ENCODE assay signal across 1 cellular context in the genomic region with DNA sequence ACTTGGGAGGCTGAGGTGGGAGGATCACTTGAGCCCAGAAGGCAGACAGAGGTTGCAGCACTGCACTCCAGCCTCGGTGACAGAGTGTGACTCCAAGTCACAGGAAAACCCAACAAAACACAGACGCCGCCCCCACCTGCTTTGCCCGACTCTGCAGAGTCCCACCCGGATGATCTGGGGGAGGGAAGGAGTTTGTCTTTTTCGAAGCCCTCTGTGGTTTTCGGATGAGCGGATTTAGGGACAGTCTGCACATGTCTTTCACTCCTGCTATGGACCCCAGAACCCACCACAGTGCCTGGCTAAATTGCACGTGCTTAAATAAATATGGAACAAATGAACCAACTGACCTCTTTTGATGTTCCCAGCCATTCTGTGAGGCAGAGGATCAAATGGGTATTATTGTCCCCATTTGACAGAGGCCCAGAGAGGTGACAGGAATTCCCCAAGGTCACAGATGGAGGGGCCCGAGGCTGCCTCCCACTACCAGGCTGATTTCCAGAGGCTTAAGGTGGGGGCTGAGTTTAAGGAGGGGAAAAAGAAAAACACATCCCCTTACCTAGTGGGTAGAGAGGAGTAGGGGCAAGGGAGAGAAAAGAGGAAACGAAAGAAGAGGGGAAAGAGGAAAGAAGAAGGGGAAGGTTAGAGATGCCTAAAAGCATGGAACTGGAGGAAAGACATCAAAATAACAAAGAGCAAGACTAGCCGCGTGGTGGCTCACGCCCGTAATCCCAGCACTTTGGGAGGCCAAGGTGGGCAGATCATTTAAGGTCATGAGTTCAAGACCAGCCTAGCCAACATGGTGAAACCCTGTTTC.
TF ChIP-seq lines count a peak whose summit lies in the region.

No MANE protein-coding gene starts in this region.

TF ChIP-seq in K562, 482 proteins besides CTCF, POLR2A, EP300 and RAD21 (continued from another document and continues in another):
- peak; percentile 46 for TF ChIP-seq RBFOX2 (IDR thresholded peaks at IDR 0.05; ENCODE audit: low read depth, low read length)
- TF ChIP-seq, protein P1, sequence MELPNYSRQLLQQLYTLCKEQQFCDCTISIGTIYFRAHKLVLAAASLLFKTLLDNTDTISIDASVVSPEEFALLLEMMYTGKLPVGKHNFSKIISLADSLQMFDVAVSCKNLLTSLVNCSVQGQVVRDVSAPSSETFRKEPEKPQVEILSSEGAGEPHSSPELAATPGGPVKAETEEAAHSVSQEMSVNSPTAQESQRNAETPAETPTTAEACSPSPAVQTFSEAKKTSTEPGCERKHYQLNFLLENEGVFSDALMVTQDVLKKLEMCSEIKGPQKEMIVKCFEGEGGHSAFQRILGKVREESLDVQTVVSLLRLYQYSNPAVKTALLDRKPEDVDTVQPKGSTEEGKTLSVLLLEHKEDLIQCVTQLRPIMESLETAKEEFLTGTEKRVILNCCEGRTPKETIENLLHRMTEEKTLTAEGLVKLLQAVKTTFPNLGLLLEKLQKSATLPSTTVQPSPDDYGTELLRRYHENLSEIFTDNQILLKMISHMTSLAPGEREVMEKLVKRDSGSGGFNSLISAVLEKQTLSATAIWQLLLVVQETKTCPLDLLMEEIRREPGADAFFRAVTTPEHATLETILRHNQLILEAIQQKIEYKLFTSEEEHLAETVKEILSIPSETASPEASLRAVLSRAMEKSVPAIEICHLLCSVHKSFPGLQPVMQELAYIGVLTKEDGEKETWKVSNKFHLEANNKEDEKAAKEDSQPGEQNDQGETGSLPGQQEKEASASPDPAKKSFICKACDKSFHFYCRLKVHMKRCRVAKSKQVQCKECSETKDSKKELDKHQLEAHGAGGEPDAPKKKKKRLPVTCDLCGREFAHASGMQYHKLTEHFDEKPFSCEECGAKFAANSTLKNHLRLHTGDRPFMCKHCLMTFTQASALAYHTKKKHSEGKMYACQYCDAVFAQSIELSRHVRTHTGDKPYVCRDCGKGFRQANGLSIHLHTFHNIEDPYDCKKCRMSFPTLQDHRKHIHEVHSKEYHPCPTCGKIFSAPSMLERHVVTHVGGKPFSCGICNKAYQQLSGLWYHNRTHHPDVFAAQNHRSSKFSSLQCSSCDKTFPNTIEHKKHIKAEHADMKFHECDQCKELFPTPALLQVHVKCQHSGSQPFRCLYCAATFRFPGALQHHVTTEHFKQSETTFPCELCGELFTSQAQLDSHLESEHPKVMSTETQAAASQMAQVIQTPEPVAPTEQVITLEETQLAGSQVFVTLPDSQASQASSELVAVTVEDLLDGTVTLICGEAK (IDR thresholded peaks at IDR 0.05): no peak
- TF ChIP-seq, protein P1 (CRISPR knock-in tag; IDR thresholded peaks at IDR 0.05): no peak
- TF ChIP-seq, protein P2, sequence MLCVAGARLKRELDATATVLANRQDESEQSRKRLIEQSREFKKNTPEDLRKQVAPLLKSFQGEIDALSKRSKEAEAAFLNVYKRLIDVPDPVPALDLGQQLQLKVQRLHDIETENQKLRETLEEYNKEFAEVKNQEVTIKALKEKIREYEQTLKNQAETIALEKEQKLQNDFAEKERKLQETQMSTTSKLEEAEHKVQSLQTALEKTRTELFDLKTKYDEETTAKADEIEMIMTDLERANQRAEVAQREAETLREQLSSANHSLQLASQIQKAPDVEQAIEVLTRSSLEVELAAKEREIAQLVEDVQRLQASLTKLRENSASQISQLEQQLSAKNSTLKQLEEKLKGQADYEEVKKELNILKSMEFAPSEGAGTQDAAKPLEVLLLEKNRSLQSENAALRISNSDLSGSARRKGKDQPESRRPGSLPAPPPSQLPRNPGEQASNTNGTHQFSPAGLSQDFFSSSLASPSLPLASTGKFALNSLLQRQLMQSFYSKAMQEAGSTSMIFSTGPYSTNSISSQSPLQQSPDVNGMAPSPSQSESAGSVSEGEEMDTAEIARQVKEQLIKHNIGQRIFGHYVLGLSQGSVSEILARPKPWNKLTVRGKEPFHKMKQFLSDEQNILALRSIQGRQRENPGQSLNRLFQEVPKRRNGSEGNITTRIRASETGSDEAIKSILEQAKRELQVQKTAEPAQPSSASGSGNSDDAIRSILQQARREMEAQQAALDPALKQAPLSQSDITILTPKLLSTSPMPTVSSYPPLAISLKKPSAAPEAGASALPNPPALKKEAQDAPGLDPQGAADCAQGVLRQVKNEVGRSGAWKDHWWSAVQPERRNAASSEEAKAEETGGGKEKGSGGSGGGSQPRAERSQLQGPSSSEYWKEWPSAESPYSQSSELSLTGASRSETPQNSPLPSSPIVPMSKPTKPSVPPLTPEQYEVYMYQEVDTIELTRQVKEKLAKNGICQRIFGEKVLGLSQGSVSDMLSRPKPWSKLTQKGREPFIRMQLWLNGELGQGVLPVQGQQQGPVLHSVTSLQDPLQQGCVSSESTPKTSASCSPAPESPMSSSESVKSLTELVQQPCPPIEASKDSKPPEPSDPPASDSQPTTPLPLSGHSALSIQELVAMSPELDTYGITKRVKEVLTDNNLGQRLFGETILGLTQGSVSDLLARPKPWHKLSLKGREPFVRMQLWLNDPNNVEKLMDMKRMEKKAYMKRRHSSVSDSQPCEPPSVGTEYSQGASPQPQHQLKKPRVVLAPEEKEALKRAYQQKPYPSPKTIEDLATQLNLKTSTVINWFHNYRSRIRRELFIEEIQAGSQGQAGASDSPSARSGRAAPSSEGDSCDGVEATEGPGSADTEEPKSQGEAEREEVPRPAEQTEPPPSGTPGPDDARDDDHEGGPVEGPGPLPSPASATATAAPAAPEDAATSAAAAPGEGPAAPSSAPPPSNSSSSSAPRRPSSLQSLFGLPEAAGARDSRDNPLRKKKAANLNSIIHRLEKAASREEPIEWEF (CRISPR knock-in tag; IDR thresholded peaks at IDR 0.05): 0 out of 2 replicates have a peak, but pooled peaks have one; percentile 37
- TF ChIP-seq HNRNPUL1 (IDR thresholded peaks at IDR 0.05; ENCODE audit: low read length): no peak
- TF ChIP-seq CHD2 (IDR thresholded peaks at IDR 0.05; ENCODE audit: low read depth, low read length): no peak
- peak; percentile 37 for TF ChIP-seq HLTF (IDR thresholded peaks at IDR 0.05)
- TF ChIP-seq MEF2D (tag; conservative IDR thresholded peaks at IDR 0.05; ENCODE audit: low read depth): no peak
- 0 out of 2 replicates have a peak, but pooled peaks have one; percentile 4 for TF ChIP-seq HDGF (IDR thresholded peaks at IDR 0.05)
- peak; percentile 19 for TF ChIP-seq DMBX1 (CRISPR knock-in tag; IDR thresholded peaks at IDR 0.05; ENCODE audit: borderline replicate concordance)
- TF ChIP-seq SMARCA5 (IDR thresholded peaks at IDR 0.05): 0 out of 2 replicates have a peak, but pooled peaks have one; percentile 22
- TF ChIP-seq SMAD3 (CRISPR knock-in tag; conservative IDR thresholded peaks at IDR 0.05): no peak
- peak; percentile 41; the same call in 1 of the 2 replicates for TF ChIP-seq ZNF766 (CRISPR knock-in tag; conservative IDR thresholded peaks at IDR 0.05)
- peak; percentile 16 to 23; a peak in 1 of 4 replicates for TF ChIP-seq ARNT (IDR thresholded peaks at IDR 0.05)
- TF ChIP-seq CXXC5 (CRISPR knock-in tag; IDR thresholded peaks at IDR 0.05): peak; percentile 15; the same call in 1 of the 2 replicates
- TF ChIP-seq, protein P3, sequence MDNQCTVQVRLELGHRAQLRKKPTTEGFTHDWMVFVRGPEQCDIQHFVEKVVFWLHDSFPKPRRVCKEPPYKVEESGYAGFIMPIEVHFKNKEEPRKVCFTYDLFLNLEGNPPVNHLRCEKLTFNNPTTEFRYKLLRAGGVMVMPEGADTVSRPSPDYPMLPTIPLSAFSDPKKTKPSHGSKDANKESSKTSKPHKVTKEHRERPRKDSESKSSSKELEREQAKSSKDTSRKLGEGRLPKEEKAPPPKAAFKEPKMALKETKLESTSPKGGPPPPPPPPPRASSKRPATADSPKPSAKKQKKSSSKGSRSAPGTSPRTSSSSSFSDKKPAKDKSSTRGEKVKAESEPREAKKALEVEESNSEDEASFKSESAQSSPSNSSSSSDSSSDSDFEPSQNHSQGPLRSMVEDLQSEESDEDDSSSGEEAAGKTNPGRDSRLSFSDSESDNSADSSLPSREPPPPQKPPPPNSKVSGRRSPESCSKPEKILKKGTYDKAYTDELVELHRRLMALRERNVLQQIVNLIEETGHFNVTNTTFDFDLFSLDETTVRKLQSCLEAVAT (IDR thresholded peaks at IDR 0.05): 0 out of 4 replicates have a peak, but pooled peaks of 1 of the 2 experiments have one; percentile 27
- 0 out of 2 replicates have a peak, but pooled peaks have one; percentile 49 for TF ChIP-seq ZNF644 (tag; IDR thresholded peaks at IDR 0.05; ENCODE audit: low read depth)
- TF ChIP-seq E2F3 (CRISPR knock-in tag; IDR thresholded peaks at IDR 0.05): peak; percentile 17; the same call in 1 of the 2 replicates
- TF ChIP-seq ZNF311 (CRISPR knock-in tag; IDR thresholded peaks at IDR 0.05): peak; percentile 77
- TF ChIP-seq, protein P4, sequence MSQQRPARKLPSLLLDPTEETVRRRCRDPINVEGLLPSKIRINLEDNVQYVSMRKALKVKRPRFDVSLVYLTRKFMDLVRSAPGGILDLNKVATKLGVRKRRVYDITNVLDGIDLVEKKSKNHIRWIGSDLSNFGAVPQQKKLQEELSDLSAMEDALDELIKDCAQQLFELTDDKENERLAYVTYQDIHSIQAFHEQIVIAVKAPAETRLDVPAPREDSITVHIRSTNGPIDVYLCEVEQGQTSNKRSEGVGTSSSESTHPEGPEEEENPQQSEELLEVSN (IDR thresholded peaks at IDR 0.05; ENCODE audit: borderline replicate concordance in 1 of 2, extremely low read depth in 1 of 2, insufficient read depth in 1 of 2, insufficient read length in 1 of 2, low read depth in 1 of 2, low read length in 1 of 2, poor library complexity in 1 of 2, severe bottlenecking in 1 of 2): peak in 1 of 2 experiments; percentile 46
- TF ChIP-seq NR3C1 (CRISPR knock-in tag; IDR thresholded peaks at IDR 0.05): no peak
- TF ChIP-seq CHD4 (IDR thresholded peaks at IDR 0.05; ENCODE audit: insufficient read depth, insufficient replicate concordance, low read depth, low read length, poor library complexity, severe bottlenecking): peak; percentile 18
- TF ChIP-seq, protein P5, sequence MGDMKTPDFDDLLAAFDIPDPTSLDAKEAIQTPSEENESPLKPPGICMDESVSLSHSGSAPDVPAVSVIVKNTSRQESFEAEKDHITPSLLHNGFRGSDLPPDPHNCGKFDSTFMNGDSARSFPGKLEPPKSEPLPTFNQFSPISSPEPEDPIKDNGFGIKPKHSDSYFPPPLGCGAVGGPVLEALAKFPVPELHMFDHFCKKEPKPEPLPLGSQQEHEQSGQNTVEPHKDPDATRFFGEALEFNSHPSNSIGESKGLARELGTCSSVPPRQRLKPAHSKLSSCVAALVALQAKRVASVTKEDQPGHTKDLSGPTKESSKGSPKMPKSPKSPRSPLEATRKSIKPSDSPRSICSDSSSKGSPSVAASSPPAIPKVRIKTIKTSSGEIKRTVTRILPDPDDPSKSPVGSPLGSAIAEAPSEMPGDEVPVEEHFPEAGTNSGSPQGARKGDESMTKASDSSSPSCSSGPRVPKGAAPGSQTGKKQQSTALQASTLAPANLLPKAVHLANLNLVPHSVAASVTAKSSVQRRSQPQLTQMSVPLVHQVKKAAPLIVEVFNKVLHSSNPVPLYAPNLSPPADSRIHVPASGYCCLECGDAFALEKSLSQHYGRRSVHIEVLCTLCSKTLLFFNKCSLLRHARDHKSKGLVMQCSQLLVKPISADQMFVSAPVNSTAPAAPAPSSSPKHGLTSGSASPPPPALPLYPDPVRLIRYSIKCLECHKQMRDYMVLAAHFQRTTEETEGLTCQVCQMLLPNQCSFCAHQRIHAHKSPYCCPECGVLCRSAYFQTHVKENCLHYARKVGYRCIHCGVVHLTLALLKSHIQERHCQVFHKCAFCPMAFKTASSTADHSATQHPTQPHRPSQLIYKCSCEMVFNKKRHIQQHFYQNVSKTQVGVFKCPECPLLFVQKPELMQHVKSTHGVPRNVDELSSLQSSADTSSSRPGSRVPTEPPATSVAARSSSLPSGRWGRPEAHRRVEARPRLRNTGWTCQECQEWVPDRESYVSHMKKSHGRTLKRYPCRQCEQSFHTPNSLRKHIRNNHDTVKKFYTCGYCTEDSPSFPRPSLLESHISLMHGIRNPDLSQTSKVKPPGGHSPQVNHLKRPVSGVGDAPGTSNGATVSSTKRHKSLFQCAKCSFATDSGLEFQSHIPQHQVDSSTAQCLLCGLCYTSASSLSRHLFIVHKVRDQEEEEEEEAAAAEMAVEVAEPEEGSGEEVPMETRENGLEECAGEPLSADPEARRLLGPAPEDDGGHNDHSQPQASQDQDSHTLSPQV (IDR thresholded peaks at IDR 0.05): peak; percentile 90
- TF ChIP-seq, protein P6, sequence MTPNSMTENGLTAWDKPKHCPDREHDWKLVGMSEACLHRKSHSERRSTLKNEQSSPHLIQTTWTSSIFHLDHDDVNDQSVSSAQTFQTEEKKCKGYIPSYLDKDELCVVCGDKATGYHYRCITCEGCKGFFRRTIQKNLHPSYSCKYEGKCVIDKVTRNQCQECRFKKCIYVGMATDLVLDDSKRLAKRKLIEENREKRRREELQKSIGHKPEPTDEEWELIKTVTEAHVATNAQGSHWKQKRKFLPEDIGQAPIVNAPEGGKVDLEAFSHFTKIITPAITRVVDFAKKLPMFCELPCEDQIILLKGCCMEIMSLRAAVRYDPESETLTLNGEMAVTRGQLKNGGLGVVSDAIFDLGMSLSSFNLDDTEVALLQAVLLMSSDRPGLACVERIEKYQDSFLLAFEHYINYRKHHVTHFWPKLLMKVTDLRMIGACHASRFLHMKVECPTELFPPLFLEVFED (CRISPR knock-in tag; conservative IDR thresholded peaks at IDR 0.05): peak; percentile 82; the same call in 1 of the 2 replicates
- no peak for TF ChIP-seq NR2C1 (IDR thresholded peaks at IDR 0.05)
- TF ChIP-seq NR2C1 (tag; IDR thresholded peaks at IDR 0.05): peak; percentile 38; the same call in 1 of the 2 replicates
- 0 out of 2 replicates have a peak, but pooled peaks have one; percentile 41 for TF ChIP-seq NR4A1 (CRISPR knock-in tag; IDR thresholded peaks at IDR 0.05)
- peak; percentile 43; the same call in 1 of the 2 replicates for TF ChIP-seq NR4A1 (tag; IDR thresholded peaks at IDR 0.05)
